12 cellular contexts compared by ENCODE assay signal in genomic region chr13:80145291-80145690, GRCh38.
DNase-seq lines count a peak whose midpoint lies in the region; ATAC-seq and TF ChIP-seq lines count a peak whose summit lies in the region.
"Had no signal": no experiment of that assay in that cellular context is flagged by ENCODE, and none has a peak within 500 bp of the region (broad histone marks: within the 10 kb centered on the region; RNA-seq: fewer than 3 reads in every experiment).

No MANE protein-coding gene starts in this region.

- H3F3A ChIP-seq in smooth muscle cell (ENCODE audit: low read depth) = no peaks in the 10 kb centered on the region

- no peaks in the 10 kb centered on the region for H3K79me2 ChIP-seq in smooth muscle cell (ENCODE audit: low read depth)

- no peak overlapping the region for H3K9ac ChIP-seq in smooth muscle cell (ENCODE audit: low read depth)

- peak overlapping the region; percentile 4 for H2AFZ ChIP-seq in smooth muscle cell (ENCODE audit: low read depth)

- no peaks in the 10 kb centered on the region for H3K27me3 Mint-ChIP-seq in CD4-positive, alpha-beta T cell
- H3K27me3 Mint-ChIP-seq: B cell; CD4-positive, alpha-beta memory T cell had no signal

- no peaks in the 10 kb centered on the region for H3K4me1 Mint-ChIP-seq in CD4-positive, alpha-beta T cell (ENCODE audit: low read depth)
- H3K4me1 Mint-ChIP-seq: B cell; CD4-positive, alpha-beta memory T cell had no signal

- no peaks in the 10 kb centered on the region for H3K9me3 Mint-ChIP-seq in CD4-positive, alpha-beta T cell

- POLR2A ChIA-PET in HEK293T (lab: Yijun Ruan, JAX) = no interaction called here
- POLR2A ChIA-PET in CD4-positive, alpha-beta T cell (lab: Charles Lee) = no interaction called here

- 27% methylated on average over 3 of the region's 3 CpGs for WGBS in right cardiac atrium
- 96% methylated on average over 3 of the region's 3 CpGs for WGBS in smooth muscle cell (ENCODE audit: low lambda C conversion rate)

- no peak for TF ChIP-seq CTCF in smooth muscle cell (IDR thresholded peaks at IDR 0.05; ENCODE audit: borderline replicate concordance, insufficient read depth, poor library complexity, severe bottlenecking)
- TF ChIP-seq CTCF in CD4-positive, alpha-beta T cell (IDR thresholded peaks at IDR 0.05) = no peak

- intact Hi-C loops in right cardiac atrium (cut with DNase I) = loop anchor here in 1 of 4 donors (10.0 kb wide), 1 partner anchor 450 kb away; no protein-coding TSS in a partner anchor
- intact Hi-C loops in CD4-positive, alpha-beta T cell (cut with DNase I, micrococcal nuclease) = no loop called here

- peak in 1 of 2 donors; percentile 44 for ATAC-seq in right cardiac atrium
- no peak for ATAC-seq in CD4-positive, alpha-beta T cell (ENCODE audit: poor library complexity)
- ATAC-seq in HG03139 (IDR thresholded peaks at IDR 0.05; ENCODE audit: unreplicated experiment) = no peak

- H3K4me3 Mint-ChIP-seq in CD4-positive, alpha-beta T cell = no peak overlapping the region
- H3K4me3 Mint-ChIP-seq: B cell; CD4-positive, alpha-beta memory T cell had no signal

- no peak overlapping the region for H3K27ac Mint-ChIP-seq in CD4-positive, alpha-beta T cell
- H3K27ac Mint-ChIP-seq: B cell; CD4-positive, alpha-beta memory T cell had no signal

- DNase-seq in G401 (ENCODE audit: low spot score) (peak; percentile 42), HEK293T (ENCODE audit: extremely low spot score) (no peak), right cardiac atrium (peak in 1 of 3 donors; percentile 17), smooth muscle cell (lab: John Stamatoyannopoulos, UW; ENCODE audit: unreplicated experiment) (no peak), NCI-H82 (lab: John Stamatoyannopoulos, UW) (no peak)
- DNase-seq in CD4-positive, alpha-beta T cell = no peak
- DNase-seq: CD4-positive, alpha-beta memory T cell; DMS79; HCEC 1CT; IMR-90 had no signal

- no peaks in the 10 kb centered on the region for H3K36me3 Mint-ChIP-seq in CD4-positive, alpha-beta T cell (ENCODE audit: low read depth)
- H3K36me3 Mint-ChIP-seq: CD4-positive, alpha-beta memory T cell had no signal

- H3K4me2 ChIP-seq in smooth muscle cell = no peak overlapping the region

- no peaks in the 10 kb centered on the region for H3K36me3 ChIP-seq in smooth muscle cell (ENCODE audit: low read depth)

- H3K27ac ChIP-seq in right cardiac atrium (ENCODE audit: low read length) (peak overlapping the region; percentile 58), smooth muscle cell (ENCODE audit: low read depth) (no peak overlapping the region)
- H3K27ac ChIP-seq in CD4-positive, alpha-beta T cell (ENCODE audit: low read depth, low read length) = no peak overlapping the region

- CTCF ChIA-PET in HEK293T (lab: Yijun Ruan, JAX) = interaction anchor here (0.6 to 1.2 kb wide), 3 partner anchors 12 to 709 kb away, joined by 3 to 5 read pairs (median 3); no protein-coding TSS in a partner anchor
- CTCF ChIA-PET in CD4-positive, alpha-beta T cell (lab: Charles Lee) = no interaction called here

- H3K4me1 ChIP-seq in right cardiac atrium (ENCODE audit: control insufficient read depth, insufficient read depth, low read length) (no peaks in the 10 kb centered on the region), smooth muscle cell (ENCODE audit: low read depth) (no peaks in the 10 kb centered on the region)

- H3K9me3 ChIP-seq in right cardiac atrium (ENCODE audit: control insufficient read depth, low read length) (no peaks in the 10 kb centered on the region), smooth muscle cell (replicated peaks; ENCODE audit: low read depth) (no peaks in the 10 kb centered on the region)
- H3K9me3 ChIP-seq in CD4-positive, alpha-beta T cell (ENCODE audit: control insufficient read depth, low read length) = no peaks in the 10 kb centered on the region

- H3K27me3 ChIP-seq in right cardiac atrium (ENCODE audit: control insufficient read depth, insufficient read depth) = no peaks in the 10 kb centered on the region
- no peaks in the 10 kb centered on the region for H3K27me3 ChIP-seq in smooth muscle cell (ENCODE audit: low read depth)
- H3K27me3 ChIP-seq in CD4-positive, alpha-beta T cell (ENCODE audit: control insufficient read depth, insufficient read depth, low read length) = no peaks in the 10 kb centered on the region

- H4K20me1 ChIP-seq in smooth muscle cell (ENCODE audit: low read depth) = no peaks in the 10 kb centered on the region

- no peak overlapping the region for H3K4me3 ChIP-seq in right cardiac atrium (ENCODE audit: low read length)
- no peak overlapping the region for H3K4me3 ChIP-seq in smooth muscle cell

- in situ Hi-C loops in G401 (cut with HindIII; ENCODE audit: low sequenced_read_pairs) = no loop called here

TF ChIP-seq in HEK293T, 16 proteins besides CTCF, POLR2A, EP300 and RAD21:
- peak; percentile 66 for TF ChIP-seq PKNOX1 (IDR thresholded peaks at IDR 0.05)
- TF ChIP-seq SUZ12 (IDR thresholded peaks at IDR 0.05) = no peak
- TF ChIP-seq SP1 (IDR thresholded peaks at IDR 0.05) = no peak
- no peak for TF ChIP-seq ZNF384 (IDR thresholded peaks at IDR 0.05)
- no peak for TF ChIP-seq BHLHE40 (IDR thresholded peaks at IDR 0.05; ENCODE audit: borderline replicate concordance)
TF ChIP-seq in HEK293T: peak in this region for 1.
